ENCODE assay signal across 20 cellular contexts in genomic region chr16:12600116-12600515, GRCh38.
"Had no signal": no experiment of that assay in that cellular context is flagged by ENCODE, and none has a peak within 500 bp of the region (broad histone marks: within the 10 kb centered on the region; RNA-seq: fewer than 3 reads in every experiment).

No MANE protein-coding gene starts in this region.

- H3K4me1 ChIP-seq: colonic mucosa, esophagus muscularis mucosa, foreskin keratinocyte, gastroesophageal sphincter, heart left ventricle, left lung, lower lobe of right lung had no signal

- DNase-seq: colonic mucosa; cortex of kidney; effector CD8-positive, alpha-beta T cell; effector memory CD8-positive, alpha-beta T cell; foreskin keratinocyte; heart left ventricle; hypothalamus; immature natural killer cell; left cardiac atrium; left lung; left ventricle myocardium superior; lower lobe of right lung; mesenchymal stem cell; mucosa of descending colon had no signal

- H2AFZ ChIP-seq: hepatocyte had no signal

- H3K9me3 ChIP-seq: colonic mucosa, esophagus muscularis mucosa, heart left ventricle, mucosa of descending colon had no signal

- H3K27ac ChIP-seq: colonic mucosa, esophagus muscularis mucosa, foreskin keratinocyte, gastroesophageal sphincter, heart left ventricle, hepatocyte, left lung, lower lobe of right lung had no signal

- H3K36me3 ChIP-seq: colonic mucosa, esophagus muscularis mucosa, gastroesophageal sphincter, heart left ventricle, left lung, lower lobe of right lung had no signal

- H3K4me3 ChIP-seq: colonic mucosa, esophagus muscularis mucosa, gastroesophageal sphincter, heart left ventricle, hepatocyte, left lung, lower lobe of right lung, mucosa of descending colon had no signal

- ATAC-seq: effector memory CD8-positive, alpha-beta T cell; foreskin keratinocyte; gastroesophageal sphincter; heart left ventricle; left cardiac atrium; left lung; left ventricle myocardium superior; lower lobe of right lung; mucosa of descending colon had no signal

- H3K27me3 ChIP-seq: colonic mucosa, foreskin keratinocyte, hepatocyte, left lung had no signal

- H3K79me2 ChIP-seq: hepatocyte had no signal

- H3K4me2 ChIP-seq: hepatocyte had no signal

- FAIRE-seq: endothelial cell of umbilical vein, frontal cortex, keratinocyte had no signal
